8 cellular contexts compared by ENCODE assay signal in genomic region chr1:29236743-29236992, GRCh38. TPM values are rescaled to one million over a fixed set of nuclear protein-coding genes. Genes with fewer than 3 reads are reported as not detected.
DNase-seq lines count a peak whose midpoint lies in the region; ATAC-seq and TF ChIP-seq lines count a peak whose summit lies in the region.

No MANE protein-coding gene starts in this region.

- no peaks in the 10 kb centered on the region for H3K36me3 ChIP-seq in SJCRH30

- no peak for TF ChIP-seq CTCF in fibroblast of the aortic adventitia (IDR thresholded peaks at IDR 0.05; ENCODE audit: insufficient read depth, low read length)

- H3K4me1 ChIP-seq in SJCRH30: peaks cover 33% of the 10 kb centered on the region

- H3K4me3 ChIP-seq in GM08714 (ENCODE audit: low read length) (peak overlapping the region; percentile 42), SJCRH30 (peak overlapping the region; percentile 62), fibroblast of the aortic adventitia (ENCODE audit: low read depth, low read length) (peak overlapping the region; percentile 75)

- intact Hi-C loops in sciatic nerve (cut with DNase I): loop anchor here (5.0 to 10.0 kb wide), 2 partner anchors 1148 to 1471 kb away; no protein-coding TSS in a partner anchor

- no peaks in the 10 kb centered on the region for H3K27me3 ChIP-seq in SJCRH30

- H3K9me3 ChIP-seq in SJCRH30 (replicated peaks): no peaks in the 10 kb centered on the region

- H3K27ac ChIP-seq in SJCRH30: no peak overlapping the region

- DNase-seq in SJCRH30: no peak
- DNase-seq in fibroblast of the aortic adventitia (ENCODE audit: low read depth): no peak
- DNase-seq in sciatic nerve (ENCODE audit: low spot score): no peak
- no peak for DNase-seq in germinal center (ENCODE audit: low spot score)

- ATAC-seq in sciatic nerve: peak; percentile 9
- no peak for ATAC-seq in HG03175 (IDR thresholded peaks at IDR 0.05; ENCODE audit: unreplicated experiment)
- ATAC-seq in HG03097 (IDR thresholded peaks at IDR 0.05; ENCODE audit: low FRiP score, unreplicated experiment): no peak
- no peak for ATAC-seq in GM18873 (IDR thresholded peaks at IDR 0.05; ENCODE audit: low FRiP score, unreplicated experiment)

RNA-seq across cellular contexts. Expression of gene PTPRU, which starts 0.3 kb away (rescaled TPM):
- total RNA-seq in SJCRH30 (2014; rRNA removed; shearing (Covaris generic)): 12.3 and 16.3 TPM in 2 replicates
- total RNA-seq in fibroblast of the aortic adventitia (ENCODE audit: low replicate concordance) (25.8 and 36.6 TPM in 2 replicates), sciatic nerve (83.9 TPM)

RNA-seq across cellular contexts. Expression of gene MECR, which starts 5.9 kb away (rescaled TPM):
- total RNA-seq in SJCRH30 (2014; rRNA removed; shearing (Covaris generic)): 18.9 and 25.4 TPM in 2 replicates
- total RNA-seq in fibroblast of the aortic adventitia (ENCODE audit: low replicate concordance) (17.7 and 23.1 TPM in 2 replicates), sciatic nerve (22.6 TPM)

RNA-seq across cellular contexts. Expression of gene SRSF4, which starts 55.0 kb away (rescaled TPM):
- 93.6 and 102 TPM in 2 replicates for total RNA-seq in SJCRH30 (2014; rRNA removed; shearing (Covaris generic))
- total RNA-seq in fibroblast of the aortic adventitia (ENCODE audit: low replicate concordance) (35.2 and 44.4 TPM in 2 replicates), sciatic nerve (95.0 TPM)
